Comparison of ENCODE assay signal across 15 cellular contexts in genomic region chrX:47502591-47503222, GRCh38. TPM values are rescaled to one million over a fixed set of nuclear protein-coding genes. Genes with fewer than 3 reads are reported as not detected.
DNase-seq lines count a peak whose midpoint lies in the region; ATAC-seq and TF ChIP-seq lines count a peak whose summit lies in the region.
"Had no signal": no experiment of that assay in that cellular context is flagged by ENCODE, and none has a peak within 500 bp of the region (broad histone marks: within the 10 kb centered on the region; RNA-seq: fewer than 3 reads in every experiment).

No MANE protein-coding gene starts in this region.

- H3K4me1 ChIP-seq in PC-3 (ENCODE audit: insufficient read depth, low read length): peaks cover 43% of the 10 kb centered on the region
- peaks cover 13% of the 10 kb centered on the region for H3K4me1 ChIP-seq in A673 (ENCODE audit: insufficient read depth, low read length, poor library complexity, severe bottlenecking)

- H3K9me3 ChIP-seq in PC-3 (ENCODE audit: low read length): no peaks in the 10 kb centered on the region
- no peaks in the 10 kb centered on the region for H3K9me3 ChIP-seq in A673 (ENCODE audit: low read depth, low read length, poor library complexity, severe bottlenecking)
- H3K9me3 ChIP-seq: tibial nerve had no signal

- H4K20me1 ChIP-seq in PC-3 (ENCODE audit: low read length): no peaks in the 10 kb centered on the region

- CTCF ChIA-PET in PC-3 (lab: Charles Lee) (no interaction called here), A673 (lab: Charles Lee) (no interaction called here), HEK293T (lab: Yijun Ruan, JAX) (interaction anchor here (0.6 to 0.7 kb wide), 3 partner anchors 14 to 589 kb away, joined by 3 to 4 read pairs (median 3); no protein-coding TSS in a partner anchor)

- no peak for TF ChIP-seq CTCF in PC-3 (conservative IDR thresholded peaks at IDR 0.05; ENCODE audit: low read depth, low read length)
- no peak for TF ChIP-seq CTCF in A673 (conservative IDR thresholded peaks at IDR 0.05; ENCODE audit: low read depth, low read length)

- no peaks in the 10 kb centered on the region for H3K36me3 ChIP-seq in PC-3 (ENCODE audit: low read depth, low read length)
- no peaks in the 10 kb centered on the region for H3K36me3 ChIP-seq in A673 (ENCODE audit: insufficient read depth, low read length, poor library complexity, severe bottlenecking)
- H3K36me3 ChIP-seq: tibial nerve had no signal

- no peaks in the 10 kb centered on the region for H3K9me2 ChIP-seq in PC-3 (replicated peaks; ENCODE audit: low read length)

- BruUV-seq in PC-3 (replicated peaks; lab: Mats Ljungman, UMichigan): TSS peak; percentile 62
- BruUV-seq in A673 (replicated peaks; lab: Mats Ljungman, UMichigan): no TSS peak

- H3F3A ChIP-seq in PC-3 (ENCODE audit: low read length, unreplicated experiment): no peaks in the 10 kb centered on the region

- no peaks in the 10 kb centered on the region for H3K79me2 ChIP-seq in PC-3 (ENCODE audit: low read length)

- peak; percentile 34 for DNase-seq in NCI-H748 (lab: John Stamatoyannopoulos, UW; ENCODE audit: unreplicated experiment)
- no peak for DNase-seq in NCI-H748 treated with DMSO at 0.1 percent for 48 hours (lab: John Stamatoyannopoulos, UW)
- no peak for DNase-seq in PC-3
- DNase-seq in fibroblast of the conjunctiva (ENCODE audit: low read depth): peak; percentile 24
- DNase-seq in superior temporal gyrus (ENCODE audit: extremely low spot score): peak; percentile 48
- DNase-seq in posterior vena cava (ENCODE audit: low spot score): no peak
- DNase-seq in A673 (ENCODE audit: low spot score): no peak
- DNase-seq in HEK293T (ENCODE audit: extremely low spot score): no peak
- DNase-seq: 8988T; activated CD4-positive, alpha-beta memory T cell treated with anti-CD3 and anti-CD28 coated beads, Interleukin-2, amount 10 ng/mL, durations not matched to agents 7 days and 5 days; activated naive CD4-positive, alpha-beta T cell; kidney glomerular epithelial cell; naive B cell; NCI-H1092 treated with DMSO at 0.1 percent for 48 hours had no signal

- no peak overlapping the region for H2AFZ ChIP-seq in PC-3 (ENCODE audit: low read length)

- no peak for ATAC-seq in PC-3

- intact Hi-C loops in PC-3 (cut with micrococcal nuclease): loop anchor here (5.0 kb wide), 1 partner anchor 310 kb away; the partner anchor contains the start of gene UBA1
- intact Hi-C loops in posterior vena cava (cut with DNase I): no loop called here
- intact Hi-C loops in A673 (cut with micrococcal nuclease; ENCODE audit: unreplicated experiment): no loop called here

- peak overlapping the region; percentile 18; the same call in 1 of the 2 replicates for H3K9ac ChIP-seq in PC-3 (ENCODE audit: low read length)

- POLR2A ChIA-PET in PC-3 (lab: Charles Lee; ENCODE audit: unreplicated experiment): no interaction called here
- POLR2A ChIA-PET in A673 (lab: Charles Lee; ENCODE audit: low non-redundant PET): no interaction called here
- POLR2A ChIA-PET in HEK293T (lab: Yijun Ruan, JAX): interaction anchor here (1.0 kb wide), 1 partner anchor 21 kb away, joined by 5 read pairs; no protein-coding TSS in a partner anchor

- peak overlapping the region; percentile 83 for H3K27ac ChIP-seq in PC-3 (ENCODE audit: low read length)
- H3K27ac ChIP-seq in A673 (ENCODE audit: low read depth, low read length, poor library complexity, severe bottlenecking): no peak overlapping the region

- no peaks in the 10 kb centered on the region for H3K27me3 ChIP-seq in PC-3 (ENCODE audit: low read length)
- H3K27me3 ChIP-seq in A673 (replicated peaks; ENCODE audit: insufficient read depth, low read depth, low read length, poor library complexity): no peaks in the 10 kb centered on the region

- H3K4me3 ChIP-seq in PC-3 (ENCODE audit: low read length) (no peak overlapping the region), A673 (ENCODE audit: low read depth, low read length, poor library complexity, severe bottlenecking) (no peak overlapping the region)
- H3K4me3 ChIP-seq: tibial nerve had no signal

- no peak overlapping the region for H3K4me2 ChIP-seq in PC-3 (ENCODE audit: low read length)

TF ChIP-seq in HEK293T, 16 proteins besides CTCF, POLR2A, EP300 and RAD21:
- no peak for TF ChIP-seq FOXM1 (IDR thresholded peaks at IDR 0.05; ENCODE audit: borderline replicate concordance)
- no peak for TF ChIP-seq CTBP1 (IDR thresholded peaks at IDR 0.05; ENCODE audit: borderline replicate concordance)
- TF ChIP-seq, protein P1, sequence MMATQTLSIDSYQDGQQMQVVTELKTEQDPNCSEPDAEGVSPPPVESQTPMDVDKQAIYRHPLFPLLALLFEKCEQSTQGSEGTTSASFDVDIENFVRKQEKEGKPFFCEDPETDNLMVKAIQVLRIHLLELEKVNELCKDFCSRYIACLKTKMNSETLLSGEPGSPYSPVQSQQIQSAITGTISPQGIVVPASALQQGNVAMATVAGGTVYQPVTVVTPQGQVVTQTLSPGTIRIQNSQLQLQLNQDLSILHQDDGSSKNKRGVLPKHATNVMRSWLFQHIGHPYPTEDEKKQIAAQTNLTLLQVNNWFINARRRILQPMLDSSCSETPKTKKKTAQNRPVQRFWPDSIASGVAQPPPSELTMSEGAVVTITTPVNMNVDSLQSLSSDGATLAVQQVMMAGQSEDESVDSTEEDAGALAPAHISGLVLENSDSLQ (IDR thresholded peaks at IDR 0.05): no peak
- TF ChIP-seq SP1 (IDR thresholded peaks at IDR 0.05): no peak
- TF ChIP-seq SUZ12 (IDR thresholded peaks at IDR 0.05): no peak
- no peak for TF ChIP-seq NFRKB (IDR thresholded peaks at IDR 0.05)
- TF ChIP-seq HDGF (IDR thresholded peaks at IDR 0.05; ENCODE audit: borderline replicate concordance): no peak
- no peak for TF ChIP-seq ARNT (IDR thresholded peaks at IDR 0.05)
- TF ChIP-seq ZNF384 (IDR thresholded peaks at IDR 0.05): no peak
- TF ChIP-seq LEF1 (IDR thresholded peaks at IDR 0.05; ENCODE audit: borderline replicate concordance): no peak
- TF ChIP-seq FOXA1 (IDR thresholded peaks at IDR 0.05): no peak
- TF ChIP-seq BHLHE40 (IDR thresholded peaks at IDR 0.05; ENCODE audit: borderline replicate concordance): no peak
- TF ChIP-seq L3MBTL2 (conservative IDR thresholded peaks at IDR 0.05): no peak
- TF ChIP-seq ELF4 (IDR thresholded peaks at IDR 0.05): no peak
- TF ChIP-seq TARDBP (IDR thresholded peaks at IDR 0.05): no peak
- TF ChIP-seq FOXK2 (IDR thresholded peaks at IDR 0.05): no peak

RNA-seq across cellular contexts. Expression of gene ZNF41, which starts 19.7 kb away (rescaled TPM):
- total RNA-seq in PC-3 (2014; rRNA removed) (11.1 and 11.3 TPM in 2 replicates), posterior vena cava (1 to 10 TPM; 6.4 to 8.5 TPM), A673 (2021) (6.4 and 6.8 TPM in 2 replicates)

RNA-seq across cellular contexts. Expression of gene ARAF, which starts 58.3 kb away (rescaled TPM):
- total RNA-seq in PC-3 (2014; rRNA removed) (52.6 and 77.1 TPM in 2 replicates), posterior vena cava (10 to 100 TPM; 42.5 to 52.7 TPM), A673 (2021) (60.0 and 60.9 TPM in 2 replicates)

Comparison
In these comparisons a context has a peak if more than half of its experiments do, and no peak if none do; other contexts are left out.
1. DNase-seq: peak in NCI-H748 (single experiment), fibroblast of the conjunctiva (single experiment) and superior temporal gyrus (single experiment); none in NCI-H748 treated with DMSO at 0.1 percent for 48 hours (single experiment), PC-3 (single experiment), posterior vena cava (single experiment), A673 (single experiment) and HEK293T (single experiment).